In the genomic region with DNA sequence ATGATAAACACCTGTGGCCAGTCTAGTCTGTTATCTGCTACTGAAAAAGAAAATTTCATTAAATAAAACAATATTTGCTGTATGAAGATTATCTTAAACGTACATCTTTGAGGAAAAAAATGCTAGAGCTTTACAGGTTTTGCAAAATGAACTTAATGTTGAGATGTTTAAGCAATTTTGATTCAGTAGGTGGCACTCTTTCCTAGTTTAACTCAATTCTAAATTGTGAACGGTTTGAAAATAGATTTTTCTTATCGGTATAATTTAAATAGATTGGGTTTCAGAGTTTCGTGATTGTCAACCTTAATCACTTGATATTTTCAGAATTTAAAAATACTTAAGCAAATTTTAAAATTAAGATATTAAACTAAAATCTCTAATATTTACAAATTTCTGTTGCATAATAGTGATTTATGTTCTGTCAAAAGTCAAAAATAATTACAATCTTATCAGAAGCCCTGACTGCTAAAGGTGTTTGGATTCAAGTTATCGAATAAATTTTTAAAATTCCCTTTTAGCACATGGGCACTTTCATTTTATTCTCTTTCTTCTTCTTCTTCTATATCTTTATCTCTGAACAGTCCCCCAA, we compare ENCODE assay signal across 8 cellular contexts. TPM values are rescaled to one million over a fixed set of nuclear protein-coding genes. Genes with fewer than 3 reads are reported as not detected.
DNase-seq lines count a peak whose midpoint lies in the region; ATAC-seq and TF ChIP-seq lines count a peak whose summit lies in the region.

No MANE protein-coding gene starts in this region.

- peak overlapping the region; percentile 73 for H3K4me3 Mint-ChIP-seq in activated B cell treated with CpG ODN at 0.5 μM for 24 hours

- H3K4me1 Mint-ChIP-seq in activated B cell treated with CpG ODN at 0.5 μM for 24 hours, result peaks cover 62% of the 10 kb centered on the region

- H3K27me3 ChIP-seq in right atrium auricular region (no peaks in the 10 kb centered on the region), tibial nerve (no peaks in the 10 kb centered on the region)

- no peaks in the 10 kb centered on the region for H3K9me3 Mint-ChIP-seq in activated B cell treated with CpG ODN at 0.5 μM for 24 hours

- peak overlapping the region; percentile 96 for H3K27ac Mint-ChIP-seq in activated B cell treated with CpG ODN at 0.5 μM for 24 hours

- intact Hi-C loops in activated B cell treated with CpG ODN at 0.5 μM for 24 hours (cut with micrococcal nuclease), result loop anchor here (1.0 to 2.0 kb wide), 5 partner anchors 72 to 520 kb away; no protein-coding TSS in a partner anchor

- H3K36me3 Mint-ChIP-seq in activated B cell treated with CpG ODN at 0.5 μM for 24 hours (ENCODE audit: low read depth), result no peaks in the 10 kb centered on the region

- peak; percentile 22 for DNase-seq in NCI-H1436 (lab: John Stamatoyannopoulos, UW)
- DNase-seq in NCI-H1436 treated with DMSO at 0.1 percent for 48 hours (lab: John Stamatoyannopoulos, UW), result no peak
- peak; percentile 22 for DNase-seq in NCI-H1105 (lab: John Stamatoyannopoulos, UW)
- no peak for DNase-seq in activated B cell treated with CpG ODN at 0.5 μM for 24 hours
- no peak for DNase-seq in right atrium auricular region (ENCODE audit: low spot score)
- DNase-seq in tibial nerve (ENCODE audit: low spot score in 2 of 2), result no peak
- DNase-seq in activated CD4-positive, CD25-positive, alpha-beta regulatory T cell treated with anti-CD3 and anti-CD28 coated beads, Interleukin-2, amount 50 U/mL, for 72 hours, result no peak
- no peak for DNase-seq in HK-2 (ENCODE audit: unreplicated experiment)

- H3K27me3 Mint-ChIP-seq in activated B cell treated with CpG ODN at 0.5 μM for 24 hours, result no peaks in the 10 kb centered on the region

- CTCF ChIA-PET in activated B cell treated with CpG ODN at 0.5 μM for 24 hours (lab: Charles Lee), result interaction anchor here (0.8 to 2.8 kb wide), 14 partner anchors 9 to 552 kb away, joined by 3 to 17 read pairs (median 4); no protein-coding TSS in a partner anchor

- H3K4me1 ChIP-seq in right atrium auricular region, result no peaks in the 10 kb centered on the region
- peaks cover 0 to 21% (median 6%) of the 10 kb centered on the region in 4 donors for H3K4me1 ChIP-seq in tibial nerve

- no peak overlapping the region for H3K27ac ChIP-seq in right atrium auricular region
- H3K27ac ChIP-seq in tibial nerve, result no peak overlapping the region

- H3K9me3 ChIP-seq in right atrium auricular region (no peaks in the 10 kb centered on the region), tibial nerve (no peaks in the 10 kb centered on the region)

- no peaks in the 10 kb centered on the region for H3K36me3 ChIP-seq in right atrium auricular region
- no peaks in the 10 kb centered on the region for H3K36me3 ChIP-seq in tibial nerve

- H3K4me3 ChIP-seq in right atrium auricular region (no peak overlapping the region), tibial nerve (no peak overlapping the region)

- TF ChIP-seq POLR2A in tibial nerve (IDR thresholded peaks at IDR 0.05), result no peak

- POLR2A ChIA-PET in activated B cell treated with CpG ODN at 0.5 μM for 24 hours (lab: Charles Lee), result interaction anchor here (0.6 to 1.6 kb wide), 6 partner anchors 11 to 708 kb away, joined by 3 to 8 read pairs (median 4); partner anchors contain the start of gene SLTM

- 8 to 9% methylated on average over 5 of the region's 5 CpGs for WGBS in tibial nerve, 2 donors

- TF ChIP-seq CTCF in activated B cell treated with CpG ODN at 0.5 μM for 24 hours (IDR thresholded peaks at IDR 0.05) (no peak), right atrium auricular region (IDR thresholded peaks at IDR 0.05) (peak; percentile 37 to 68), tibial nerve (IDR thresholded peaks at IDR 0.05) (peak; percentile 28 to 52 (median 40))

- no peak for ATAC-seq in activated B cell treated with CpG ODN at 0.5 μM for 24 hours (ENCODE audit: low read depth)

- TF ChIP-seq EP300 in tibial nerve (IDR thresholded peaks at IDR 0.05), result no peak

RNA-seq across cellular contexts. Expression of gene RNF111, which starts 7.0 kb away (rescaled TPM):
- total RNA-seq in activated B cell treated with CpG ODN at 0.5 μM for 24 hours (52.5 and 55.8 TPM in 2 replicates), right atrium auricular region (10 to 100 TPM in 1 of 2 donors, 1 to 10 TPM in 1; 9.3 to 15.6 TPM), tibial nerve (10 to 100 TPM; 18.8 to 30.3 (median 20.6) TPM)

RNA-seq across cellular contexts. Expression of gene SLTM, which starts 47.0 kb away (rescaled TPM):
- total RNA-seq in activated B cell treated with CpG ODN at 0.5 μM for 24 hours (124 and 159 TPM in 2 replicates), right atrium auricular region (10 to 100 TPM; 39.9 to 62.3 TPM), tibial nerve (100 to 1,000 TPM in 3 of 4 donors, 10 to 100 TPM in 1; 87.9 to 126 (median 115) TPM)

Comparison
In these comparisons a context has a peak if more than half of its experiments do, and no peak if none do; other contexts are left out.
1. DNase-seq: peak in NCI-H1436 (single experiment) and NCI-H1105 (single experiment); none in NCI-H1436 treated with DMSO at 0.1 percent for 48 hours (single experiment), activated B cell treated with CpG ODN at 0.5 μM for 24 hours (single experiment), right atrium auricular region (single experiment), tibial nerve (0 of 2), activated CD4-positive, CD25-positive, alpha-beta regulatory T cell treated with anti-CD3 and anti-CD28 coated beads, Interleukin-2, amount 50 U/mL, for 72 hours (single experiment) and HK-2 (single experiment).